Comparison of ENCODE assay signal across 8 cellular contexts in genomic region chr18:48942554-48943261, GRCh38. TPM values are rescaled to one million over a fixed set of nuclear protein-coding genes. Genes with fewer than 3 reads are reported as not detected.
DNase-seq lines count a peak whose midpoint lies in the region; ATAC-seq and TF ChIP-seq lines count a peak whose summit lies in the region.

No MANE protein-coding gene starts in this region.

- DNase-seq in G401 (ENCODE audit: low spot score) (peak; percentile 51), RKO (ENCODE audit: low spot score) (peak; percentile 87), fibroblast of peridontal ligament (ENCODE audit: extremely low read depth) (peak; percentile 85), retinal pigment epithelial cell (ENCODE audit: low read depth) (peak; percentile 81), DMS79 treated with DMSO at 0.1 percent for 48 hours (lab: John Stamatoyannopoulos, UW) (no peak), NOMO-1 treated with dmso at 0.1 percent for 144 hours (lab: John Stamatoyannopoulos, UW; ENCODE audit: unreplicated experiment) (no peak)

- no peak for TF ChIP-seq CTCF in retinal pigment epithelial cell (conservative IDR thresholded peaks at IDR 0.05; ENCODE audit: low read depth, low read length)

- no peak for ATAC-seq in HG03520 (IDR thresholded peaks at IDR 0.05; ENCODE audit: unreplicated experiment)
- no peak for ATAC-seq in HG03039 (IDR thresholded peaks at IDR 0.05; ENCODE audit: unreplicated experiment)

- peak overlapping the region; percentile 27 for H3K4me3 ChIP-seq in retinal pigment epithelial cell (ENCODE audit: low read length)

- in situ Hi-C loops in G401 (cut with HindIII; ENCODE audit: low sequenced_read_pairs): no loop called here

RNA-seq across cellular contexts. Expression of gene SMAD7, which starts 8.1 kb away (rescaled TPM):
- 15.4 and 18.6 TPM in 2 replicates for total RNA-seq in G401 (2014; rRNA removed; shearing (Covaris generic))

Comparison
In these comparisons a context has a peak if more than half of its experiments do, and no peak if none do; other contexts are left out.
1. DNase-seq: peak in G401 (single experiment), RKO (single experiment), fibroblast of peridontal ligament (single experiment) and retinal pigment epithelial cell (single experiment); none in DMS79 treated with DMSO at 0.1 percent for 48 hours (single experiment) and NOMO-1 treated with dmso at 0.1 percent for 144 hours (single experiment).